ENCODE assay signal across 8 cellular contexts in genomic region chr13:113742000-113742441, GRCh38. TPM values are rescaled to one million over a fixed set of nuclear protein-coding genes. Genes with fewer than 3 reads are reported as not detected.
DNase-seq lines count a peak whose midpoint lies in the region; ATAC-seq and TF ChIP-seq lines count a peak whose summit lies in the region.

No MANE protein-coding gene starts in this region.

- peak overlapping the region; percentile 35 for H3K4me2 ChIP-seq in mammary epithelial cell (ENCODE audit: insufficient read depth, low read depth, low read length)

- TF ChIP-seq POLR2A in esophagus squamous epithelium (IDR thresholded peaks at IDR 0.05): no peak

- H3K9me3 Mint-ChIP-seq in memory B cell: no peaks in the 10 kb centered on the region

- peaks cover 2% of the 10 kb centered on the region for H3K36me3 Mint-ChIP-seq in memory B cell

- BruUV-seq in mammary epithelial cell (replicated peaks; lab: Mats Ljungman, UMichigan): no TSS peak

- H3K27me3 ChIP-seq in mammary epithelial cell (ENCODE audit: insufficient read depth, low read length): no peaks in the 10 kb centered on the region
- peaks cover 0 to 50% (median 0%) of the 10 kb centered on the region in 4 donors for H3K27me3 ChIP-seq in esophagus squamous epithelium

- H4K20me1 ChIP-seq in mammary epithelial cell (ENCODE audit: insufficient read depth, low read length): no peaks in the 10 kb centered on the region

- H3K36me3 ChIP-seq in mammary epithelial cell (ENCODE audit: insufficient read depth, low read length) (no peaks in the 10 kb centered on the region), esophagus squamous epithelium (no peaks in the 10 kb centered on the region)

- H3K4me1 ChIP-seq in mammary epithelial cell (ENCODE audit: insufficient read depth, low read length): peaks cover 12% of the 10 kb centered on the region
- peaks cover 0 to 13% (median 3%) of the 10 kb centered on the region in 3 donors for H3K4me1 ChIP-seq in esophagus squamous epithelium

- H3K4me3 Mint-ChIP-seq in memory B cell: no peak overlapping the region

- H2AFZ ChIP-seq in mammary epithelial cell (ENCODE audit: low read depth, low read length): peak overlapping the region; percentile 50

- DNase-seq in AG04449 (ENCODE audit: low read depth, low spot score): no peak
- no peak for DNase-seq in GM10266 (ENCODE audit: extremely low spot score)
- DNase-seq in NOMO-1 treated with dmso at 0.1 percent for 144 hours (lab: John Stamatoyannopoulos, UW; ENCODE audit: unreplicated experiment): peak; percentile 82
- peak; percentile 27 for DNase-seq in mammary epithelial cell
- no peak for DNase-seq in memory B cell (ENCODE audit: low spot score in 2 of 2)
- DNase-seq in mucosa of gallbladder (ENCODE audit: low spot score): no peak
- no peak for DNase-seq in esophagus squamous epithelium (lab: John Stamatoyannopoulos, UW)

- CTCF ChIA-PET in AG04449 (lab: Yijun Ruan, JAX) (interaction anchor here (0.6 to 1.5 kb wide), 2 partner anchors 18 to 507 kb away, joined by 3 to 6 read pairs; no protein-coding TSS in a partner anchor), mammary epithelial cell (lab: Charles Lee; ENCODE audit: low non-redundant PET) (no interaction called here)

- H3K27me3 Mint-ChIP-seq in memory B cell: peaks cover 23% of the 10 kb centered on the region

- in situ Hi-C loops in mammary epithelial cell (cut with MboI; ENCODE audit: low sequenced_read_pairs in 2 of 2): no loop called here

- POLR2A ChIA-PET in AG04449 (lab: Yijun Ruan, JAX): no interaction called here

- intact Hi-C loops in mammary epithelial cell (cut with micrococcal nuclease): no loop called here
- intact Hi-C loops in esophagus squamous epithelium (cut with DNase I): no loop called here

- H3K79me2 ChIP-seq in mammary epithelial cell (ENCODE audit: insufficient read depth, low read length): no peaks in the 10 kb centered on the region

- H3K4me1 Mint-ChIP-seq in memory B cell: peaks cover 3% of the 10 kb centered on the region

- no peaks in the 10 kb centered on the region for H3K9me3 ChIP-seq in mammary epithelial cell (replicated peaks; ENCODE audit: insufficient read depth, low read length)
- no peaks in the 10 kb centered on the region for H3K9me3 ChIP-seq in esophagus squamous epithelium

- H3K4me3 ChIP-seq in AG04449 (ENCODE audit: low read depth, low read length) (no peak overlapping the region), mammary epithelial cell (replicated peaks in 1 of 3; ENCODE audit: insufficient read depth in 1 of 3, low read depth in 2 of 3, low read length in 3 of 3) (no peak overlapping the region), esophagus squamous epithelium (no peak overlapping the region)

- dilution Hi-C loops in mammary epithelial cell (cut with HindIII; ENCODE audit: low sequenced_read_pairs): no loop called here

- H3K27ac Mint-ChIP-seq in memory B cell: no peak overlapping the region

- H3K9ac ChIP-seq in mammary epithelial cell (ENCODE audit: insufficient read depth, low read length): no peak overlapping the region

- 29% methylated on average over 9 of the region's 15 CpGs for WGBS in mammary epithelial cell (ENCODE audit: low coverage, missing lambda C conversion rate)
- 27% methylated on average over 6 of the region's 15 CpGs; no CpG with 5 or more reads in 1 of the 2 donors for whole genome bisulfite sequencing in esophagus squamous epithelium, 2 donors

- TF ChIP-seq CTCF in AG04449 (IDR thresholded peaks at IDR 0.05; ENCODE audit: insufficient read depth, low read length, missing control alignments) (peak; percentile 38), GM10266 (IDR thresholded peaks at IDR 0.05; ENCODE audit: control insufficient read depth, insufficient read depth, low read depth, missing control alignments) (peak; percentile 17), mammary epithelial cell (conservative IDR thresholded peaks at IDR 0.05 in 1 of 2, IDR thresholded peaks at IDR 0.05 in 1 of 2; ENCODE audit: extremely low read depth in 1 of 2, insufficient read depth in 1 of 2, low read depth in 1 of 2, low read length in 2 of 2) (no peak), esophagus squamous epithelium (IDR thresholded peaks at IDR 0.05) (no peak)

- ATAC-seq in memory B cell (ENCODE audit: low read depth): peak; percentile 49
- no peak for ATAC-seq in HG02610 (IDR thresholded peaks at IDR 0.05; ENCODE audit: unreplicated experiment)

- no peak overlapping the region for H3K27ac ChIP-seq in mammary epithelial cell (ENCODE audit: insufficient read depth, low read depth, low read length)
- no peak overlapping the region for H3K27ac ChIP-seq in esophagus squamous epithelium

RNA-seq across cellular contexts. Expression of gene TMEM255B, which starts 17.0 kb away (rescaled TPM):
- 10 to 100 TPM in 1 of 2 donors, 1 to 10 TPM in 1; 4.2 to 19.0 TPM for total RNA-seq in mammary epithelial cell
- polyA plus RNA-seq in mammary epithelial cell: 8.6 TPM
- 4.3 TPM for polyA minus RNA-seq in mammary epithelial cell
- total RNA-seq in mucosa of gallbladder: 17.0 TPM
- 1 to 10 TPM in 2 of 4 donors, under 1 TPM in 1, not detected in 1; 0.30 to 9.2 (median 3.2) TPM for total RNA-seq in esophagus squamous epithelium

Comparison
In these comparisons a context has a peak if more than half of its experiments do, and no peak if none do; other contexts are left out.
1. DNase-seq: peak in NOMO-1 treated with dmso at 0.1 percent for 144 hours (single experiment) and mammary epithelial cell (single experiment); none in AG04449 (single experiment), GM10266 (single experiment), memory B cell (0 of 2), mucosa of gallbladder (single experiment) and esophagus squamous epithelium (single experiment).
2. CTCF ChIP-seq: peak in AG04449 (single experiment) and GM10266 (single experiment); none in mammary epithelial cell (0 of 2) and esophagus squamous epithelium (0 of 6).